Comparison of ENCODE assay signal across 26 cellular contexts in the genomic region with DNA sequence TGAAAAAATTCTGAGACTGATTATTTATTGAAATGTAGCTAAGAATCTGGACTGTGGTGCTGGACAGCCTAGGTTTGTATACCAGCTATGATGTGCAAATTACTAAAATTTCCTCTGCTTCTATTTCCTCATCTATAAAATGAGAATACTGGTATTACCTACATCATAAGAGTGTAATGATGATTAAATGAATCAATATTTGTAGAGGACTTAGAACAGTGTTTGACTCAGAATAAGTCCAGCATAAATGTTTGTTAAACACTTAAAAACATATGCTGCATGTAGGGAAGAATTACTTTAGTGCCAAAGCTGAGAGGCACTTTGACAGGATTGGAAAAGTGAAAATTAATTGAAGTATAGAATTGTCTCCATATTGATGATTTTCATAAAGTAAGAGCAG. TPM values are rescaled to one million over a fixed set of nuclear protein-coding genes. Genes with fewer than 3 reads are reported as not detected.
"Had no signal": no experiment of that assay in that cellular context is flagged by ENCODE, and none has a peak within 500 bp of the region (broad histone marks: within the 10 kb centered on the region; RNA-seq: fewer than 3 reads in every experiment).

No MANE protein-coding gene starts in this region.

- H3K27ac ChIP-seq: PC-9, Peyer's patch, SJSA1, SK-N-MC had no signal

- H3K4me3 ChIP-seq: MG63, PC-9, Peyer's patch, SJSA1, SK-N-MC had no signal

- H3K27me3 ChIP-seq: MG63, Peyer's patch, SJSA1 had no signal

- H3K36me3 ChIP-seq: MG63, Peyer's patch, SJSA1 had no signal

- H3K9me3 ChIP-seq: MG63, Peyer's patch, SJSA1 had no signal

- DNase-seq: IMR-90; Karpas-422; KG1; MG63; NCI-H1092 treated with DMSO at 0.1 percent for 48 hours; NCI-H1436; NCI-H187; NCI-H2029; NCI-H2081 treated with DMSO at 0.1 percent for 48 hours; NCI-H2171; NCI-H226; NCI-H446; NCI-H524; NCI-H526 treated with DMSO at 0.1 percent for 48 hours; NCI-H748 treated with DMSO at 0.1 percent for 48 hours; NK-92 treated with Interleukin-12 subunit alpha and Interleukin-12 subunit beta, amount 100 ng/mL, for 24 hours; PC-9; Peyer's patch; Right ventricle myocardium superior; SIG-M5 had no signal

- H3K4me2 ChIP-seq: PC-9 had no signal

- ATAC-seq: HepG2 had no signal

- H3K4me1 ChIP-seq: Peyer's patch, SJSA1 had no signal

RNA-seq across cellular contexts. Expression of gene TMPRSS11F, which starts 55.3 kb away (rescaled TPM):
- total RNA-seq: HepG2, HT1080, IMR-90, OCI-LY7, PC-9, Peyer's patch, Right ventricle myocardium superior, RPMI7951, SJSA1 had no signal
- polyA plus RNA-seq: HepG2, IMR-90 had no signal
